In genomic region chr1:208564466-208564865, GRCh38 we compare ENCODE assay signal across 7 cellular contexts.
"Had no signal": no experiment of that assay in that cellular context is flagged by ENCODE, and none has a peak within 500 bp of the region (broad histone marks: within the 10 kb centered on the region; RNA-seq: fewer than 3 reads in every experiment).

No MANE protein-coding gene starts in this region.

- H2AFZ ChIP-seq: GM23248 had no signal

- DNase-seq: GM23248, GOT3, H7, HFFc6, IMR-90 had no signal

- H3K36me3 ChIP-seq: HAP-1 had no signal

- H3K4me1 ChIP-seq: HAP-1 had no signal

- H3K27ac Mint-ChIP-seq: HFFc6 had no signal

- ATAC-seq: HCT116 had no signal

- H3K9me3 ChIP-seq: HAP-1 had no signal

- H3K4me3 Mint-ChIP-seq: HFFc6 had no signal

- H3K9ac ChIP-seq: GM23248 had no signal

- H3K9me3 Mint-ChIP-seq: HFFc6 had no signal

- H3K4me3 ChIP-seq: GM23248, HAP-1 had no signal

- H3K27ac ChIP-seq: GM23248 had no signal
